1 cellular context compared by ENCODE assay signal in genomic region chr12:108606492-108606891, GRCh38.
TF ChIP-seq lines count a peak whose summit lies in the region.

No MANE protein-coding gene starts in this region.

TF ChIP-seq in IMR-90, 13 proteins besides CTCF, POLR2A, EP300 and RAD21:
- TF ChIP-seq SMC3 (IDR thresholded peaks at IDR 0.05; ENCODE audit: low read depth, low read length), result no peak
- TF ChIP-seq CHD1 (IDR thresholded peaks at IDR 0.05; ENCODE audit: low read depth, low read length), result no peak
- no peak for TF ChIP-seq NFE2L2 (IDR thresholded peaks at IDR 0.05; ENCODE audit: low read depth, low read length)
- TF ChIP-seq MXI1 (IDR thresholded peaks at IDR 0.05; ENCODE audit: borderline replicate concordance, low read depth, low read length), result no peak
- TF ChIP-seq, protein P1, sequence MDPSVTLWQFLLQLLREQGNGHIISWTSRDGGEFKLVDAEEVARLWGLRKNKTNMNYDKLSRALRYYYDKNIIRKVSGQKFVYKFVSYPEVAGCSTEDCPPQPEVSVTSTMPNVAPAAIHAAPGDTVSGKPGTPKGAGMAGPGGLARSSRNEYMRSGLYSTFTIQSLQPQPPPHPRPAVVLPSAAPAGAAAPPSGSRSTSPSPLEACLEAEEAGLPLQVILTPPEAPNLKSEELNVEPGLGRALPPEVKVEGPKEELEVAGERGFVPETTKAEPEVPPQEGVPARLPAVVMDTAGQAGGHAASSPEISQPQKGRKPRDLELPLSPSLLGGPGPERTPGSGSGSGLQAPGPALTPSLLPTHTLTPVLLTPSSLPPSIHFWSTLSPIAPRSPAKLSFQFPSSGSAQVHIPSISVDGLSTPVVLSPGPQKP (IDR thresholded peaks at IDR 0.05; ENCODE audit: borderline replicate concordance, low read depth, low read length), result no peak
- TF ChIP-seq MAFK (IDR thresholded peaks at IDR 0.05; ENCODE audit: low read depth, low read length), result no peak
- TF ChIP-seq MAZ (IDR thresholded peaks at IDR 0.05; ENCODE audit: borderline replicate concordance, low read depth, low read length), result no peak
- TF ChIP-seq BHLHE40 (IDR thresholded peaks at IDR 0.05; ENCODE audit: low read depth, low read length), result no peak
- TF ChIP-seq FOS (IDR thresholded peaks at IDR 0.05; ENCODE audit: low read depth, low read length), result no peak
- TF ChIP-seq CEBPB (IDR thresholded peaks at IDR 0.05; ENCODE audit: low read depth, low read length), result no peak
- no peak for TF ChIP-seq RFX5 (IDR thresholded peaks at IDR 0.05; ENCODE audit: low read depth, low read length)
- TF ChIP-seq RCOR1 (IDR thresholded peaks at IDR 0.05; ENCODE audit: insufficient replicate concordance, low read length), result no peak
- TF ChIP-seq USF2 (IDR thresholded peaks at IDR 0.05; ENCODE audit: low read depth, low read length), result no peak
